Comparison of ENCODE assay signal across 8 cellular contexts in the genomic region with DNA sequence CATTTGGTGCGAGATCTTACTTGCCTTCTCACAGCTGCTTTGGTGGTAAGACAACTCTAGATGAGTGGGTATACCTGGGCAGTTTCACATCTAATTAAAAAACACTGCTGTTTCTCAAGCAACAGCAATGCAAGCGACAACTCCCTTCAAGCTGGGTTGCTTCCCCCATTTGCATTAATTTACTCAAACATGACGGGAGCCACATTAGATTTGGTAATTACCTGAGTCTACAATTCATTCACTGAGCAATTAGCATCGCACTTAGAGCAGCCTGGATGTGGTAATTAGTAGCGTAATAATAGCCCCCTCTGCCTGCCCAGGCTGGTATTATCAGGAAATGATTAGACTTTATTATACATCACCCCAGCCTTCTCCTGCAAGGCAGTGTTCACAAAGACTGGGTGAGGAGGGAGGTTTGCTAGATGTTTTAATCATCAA.
DNase-seq lines count a peak whose midpoint lies in the region; ATAC-seq, FAIRE-seq and TF ChIP-seq lines count a peak whose summit lies in the region.

No MANE protein-coding gene starts in this region.

- H3K36me3 ChIP-seq in A673 (ENCODE audit: insufficient read depth, low read length, poor library complexity, severe bottlenecking) (no peaks in the 10 kb centered on the region), SU-DHL-6 (ENCODE audit: low read length) (no peaks in the 10 kb centered on the region), kidney (ENCODE audit: control insufficient read depth in 1 of 2, insufficient read depth in 2 of 2, low read length in 2 of 2) (no peaks in the 10 kb centered on the region)

- FAIRE-seq in kidney (lab: Jason Lieb, UNC) = no peak

- H3K4me2 ChIP-seq in SU-DHL-6 (ENCODE audit: low read depth, low read length, poor library complexity, severe bottlenecking) = no peak overlapping the region

- CTCF ChIA-PET in A673 (lab: Charles Lee) = no interaction called here

- TF ChIP-seq CTCF in A673 (conservative IDR thresholded peaks at IDR 0.05; ENCODE audit: low read depth, low read length) (peak; percentile 60), SU-DHL-6 (IDR thresholded peaks at IDR 0.05; ENCODE audit: insufficient read depth, low read length, poor library complexity, severe bottlenecking) (peak; percentile 52), kidney (IDR thresholded peaks at IDR 0.05; ENCODE audit: borderline replicate concordance, extremely low read depth, insufficient read depth) (peak; percentile 51)

- H3K79me2 ChIP-seq in SU-DHL-6 (ENCODE audit: insufficient read depth, low read length) = no peaks in the 10 kb centered on the region

- H3K9ac ChIP-seq in SU-DHL-6 (ENCODE audit: low read length) = no peak overlapping the region
- H3K9ac ChIP-seq in kidney (ENCODE audit: low read length in 2 of 2) = no peak overlapping the region

- intact Hi-C loops in A673 (cut with micrococcal nuclease; ENCODE audit: unreplicated experiment) = no loop called here
- intact Hi-C loops in kidney (cut with DNase I) = no loop called here

- no TSS peak for BruUV-seq in A673 (replicated peaks; lab: Mats Ljungman, UMichigan)

- no peaks in the 10 kb centered on the region for H3F3A ChIP-seq in SU-DHL-6 (ENCODE audit: insufficient read depth)

- POLR2A ChIA-PET in A673 (lab: Charles Lee; ENCODE audit: low non-redundant PET) = no interaction called here

- peaks cover 34% of the 10 kb centered on the region for H3K27me3 ChIP-seq in A673 (replicated peaks; ENCODE audit: insufficient read depth, low read depth, low read length, poor library complexity)
- H3K27me3 ChIP-seq in SU-DHL-6 (ENCODE audit: low read length) = no peaks in the 10 kb centered on the region

- no peaks in the 10 kb centered on the region for H4K20me1 ChIP-seq in SU-DHL-6 (ENCODE audit: low read depth, low read length)

- DNase-seq in A673 (ENCODE audit: low spot score) = peak; percentile 39
- DNase-seq in HPDE6-E6E7 (ENCODE audit: extremely low spot score) = peak; percentile 29
- DNase-seq in kidney = no peak

- H3K9me3 ChIP-seq in A673 (ENCODE audit: low read depth, low read length, poor library complexity, severe bottlenecking) = no peaks in the 10 kb centered on the region
- H3K9me3 ChIP-seq in SU-DHL-6 (ENCODE audit: insufficient read depth, low read length) = no peaks in the 10 kb centered on the region
- H3K9me3 ChIP-seq in kidney (ENCODE audit: control insufficient read depth in 1 of 2, low read length in 2 of 2) = no peaks in the 10 kb centered on the region

- ATAC-seq in GM18861 (IDR thresholded peaks at IDR 0.05; ENCODE audit: unreplicated experiment) (peak; percentile 84), HG02870 (IDR thresholded peaks at IDR 0.05; ENCODE audit: unreplicated experiment) (no peak), GM18873 (IDR thresholded peaks at IDR 0.05; ENCODE audit: low FRiP score, unreplicated experiment) (no peak), GM19023 (IDR thresholded peaks at IDR 0.05; ENCODE audit: unreplicated experiment) (no peak)

- no peak overlapping the region for H3K4me3 ChIP-seq in A673 (ENCODE audit: low read depth, low read length, poor library complexity, severe bottlenecking)
- no peak overlapping the region for H3K4me3 ChIP-seq in SU-DHL-6 (ENCODE audit: insufficient read depth, low read length, poor library complexity, severe bottlenecking)
- no peak overlapping the region for H3K4me3 ChIP-seq in kidney (ENCODE audit: low read length in 2 of 2)

- H3K4me1 ChIP-seq in A673 (ENCODE audit: insufficient read depth, low read length, poor library complexity, severe bottlenecking) (no peaks in the 10 kb centered on the region), kidney (ENCODE audit: control insufficient read depth in 1 of 2, insufficient read depth in 1 of 2, low read depth in 1 of 2, low read length in 2 of 2) (peaks cover 0 to 3% of the 10 kb centered on the region in 2 donors)

- no peak overlapping the region for H2AFZ ChIP-seq in SU-DHL-6 (ENCODE audit: low read depth, low read length, severe bottlenecking)

- no peak overlapping the region for H3K27ac ChIP-seq in A673 (ENCODE audit: low read depth, low read length, poor library complexity, severe bottlenecking)
- no peak overlapping the region for H3K27ac ChIP-seq in SU-DHL-6 (ENCODE audit: low read depth, low read length)
- no peak overlapping the region for H3K27ac ChIP-seq in kidney (ENCODE audit: low read depth in 2 of 2, low read length in 2 of 2)

- no peaks in the 10 kb centered on the region for H3K9me2 ChIP-seq in SU-DHL-6 (replicated peaks; ENCODE audit: insufficient read depth, low read length)
